8 cellular contexts compared by ENCODE assay signal in genomic region chr12:12032771-12033588, GRCh38. TPM values are rescaled to one million over a fixed set of nuclear protein-coding genes. Genes with fewer than 3 reads are reported as not detected.
DNase-seq lines count a peak whose midpoint lies in the region; ATAC-seq and TF ChIP-seq lines count a peak whose summit lies in the region.

No MANE protein-coding gene starts in this region.

- H3K27me3 Mint-ChIP-seq in CD8-positive, alpha-beta T cell (ENCODE audit: low read depth) = no peaks in the 10 kb centered on the region

- ATAC-seq in CD8-positive, alpha-beta T cell = peak; percentile 76
- peak; percentile 43 for ATAC-seq in HG02798 (IDR thresholded peaks at IDR 0.05; ENCODE audit: poor library complexity, unreplicated experiment)
- ATAC-seq in left lung = peak; percentile 94
- ATAC-seq in HG03108 (IDR thresholded peaks at IDR 0.05; ENCODE audit: unreplicated experiment) = no peak

- H3K27ac ChIP-seq in CD8-positive, alpha-beta T cell (ENCODE audit: low read depth, low read length) = no peak overlapping the region
- peak overlapping the region; percentile 57 to 72 for H3K27ac ChIP-seq in left lung

- POLR2A ChIA-PET in CD8-positive, alpha-beta T cell (lab: Charles Lee) = interaction anchor here (0.9 to 1.3 kb wide), 4 partner anchors 15 to 451 kb away, joined by 3 to 6 read pairs (median 4); no protein-coding TSS in a partner anchor

- TF ChIP-seq CTCF in CD8-positive, alpha-beta T cell (IDR thresholded peaks at IDR 0.05) = peak; percentile 92
- TF ChIP-seq CTCF in left lung (IDR thresholded peaks at IDR 0.05) = peak; percentile 79 to 86

- no peaks in the 10 kb centered on the region for H3K36me3 ChIP-seq in CD8-positive, alpha-beta T cell (ENCODE audit: insufficient read depth, low read length)
- no peaks in the 10 kb centered on the region for H3K36me3 ChIP-seq in left lung

- H3K27ac Mint-ChIP-seq in CD8-positive, alpha-beta T cell = peak overlapping the region; percentile 67

- peak overlapping the region; percentile 75 for H3K4me3 Mint-ChIP-seq in CD8-positive, alpha-beta T cell

- H3K36me3 Mint-ChIP-seq in CD8-positive, alpha-beta T cell = no peaks in the 10 kb centered on the region

- intact Hi-C loops in CD8-positive, alpha-beta T cell (cut with DNase I, micrococcal nuclease) = loop anchor here (1.0 to 10.0 kb wide), 8 partner anchors 24 to 1261 kb away; no protein-coding TSS in a partner anchor
- intact Hi-C loops in left lung (cut with DNase I) = loop anchor here (5.0 to 10.0 kb wide), 2 partner anchors 448 to 451 kb away; no protein-coding TSS in a partner anchor

- no peaks in the 10 kb centered on the region for H3K9me3 Mint-ChIP-seq in CD8-positive, alpha-beta T cell

- H3K4me1 ChIP-seq in CD8-positive, alpha-beta T cell (ENCODE audit: insufficient read depth, low read length) = peaks cover 7% of the 10 kb centered on the region
- H3K4me1 ChIP-seq in left lung = peaks cover 0 to 11% of the 10 kb centered on the region in 2 donors

- no peaks in the 10 kb centered on the region for H3K9me3 ChIP-seq in CD8-positive, alpha-beta T cell (ENCODE audit: low read length)
- no peaks in the 10 kb centered on the region for H3K9me3 ChIP-seq in left lung

- H3K27me3 ChIP-seq in CD8-positive, alpha-beta T cell (ENCODE audit: insufficient read depth, low read length) = no peaks in the 10 kb centered on the region
- no peaks in the 10 kb centered on the region for H3K27me3 ChIP-seq in left lung

- CTCF ChIA-PET in CD8-positive, alpha-beta T cell (lab: Charles Lee) = interaction anchor here (0.6 to 4.1 kb wide), 82 partner anchors 9 to 1262 kb away, joined by 3 to 241 read pairs (median 4); partner anchors contain the start of genes BCL2L14 and MANSC1

- peaks cover 18% of the 10 kb centered on the region for H3K4me1 Mint-ChIP-seq in CD8-positive, alpha-beta T cell (ENCODE audit: low read depth)

- DNase-seq in CD8-positive, alpha-beta T cell = peak; percentile 44 to 85 (median 62)
- DNase-seq in NCI-H446 treated with DMSO at 0.1 percent for 48 hours (lab: John Stamatoyannopoulos, UW) (peak; percentile 44), dermis microvascular lymphatic vessel endothelial cell (ENCODE audit: low read depth in 2 of 2) (peak; percentile 85 to 91), left lung (peak; percentile 81 to 82)
- DNase-seq in activated CD4-positive, alpha-beta T cell treated with anti-CD3 and anti-CD28 coated beads, Interleukin-2, amount 50 U/mL, for 1 hour = peak; percentile 71
- DNase-seq in stimulated activated CD4-positive, alpha-beta T cell treated with anti-CD3 and anti-CD28 coated beads, Interleukin-2, amount 100 ng/mL, for 4 hours (ENCODE audit: low read depth) = peak; percentile 57

- H3K4me3 ChIP-seq in CD8-positive, alpha-beta T cell (ENCODE audit: low read depth, low read length) = peak overlapping the region; percentile 54
- H3K4me3 ChIP-seq in left lung = peak overlapping the region; percentile 30 to 37

RNA-seq across cellular contexts. Expression of gene BCL2L14, which starts 37.8 kb away (rescaled TPM):
- total RNA-seq in CD8-positive, alpha-beta T cell = under 1 TPM; 0.38 to 0.61 TPM
- total RNA-seq in dermis microvascular lymphatic vessel endothelial cell = not detected in 2 replicates
- total RNA-seq in left lung = 1 to 10 TPM in 1 of 2 donors, under 1 TPM in 1; 0.65 to 1.7 TPM
